ENCODE assay signal across 31 cellular contexts in the genomic region with DNA sequence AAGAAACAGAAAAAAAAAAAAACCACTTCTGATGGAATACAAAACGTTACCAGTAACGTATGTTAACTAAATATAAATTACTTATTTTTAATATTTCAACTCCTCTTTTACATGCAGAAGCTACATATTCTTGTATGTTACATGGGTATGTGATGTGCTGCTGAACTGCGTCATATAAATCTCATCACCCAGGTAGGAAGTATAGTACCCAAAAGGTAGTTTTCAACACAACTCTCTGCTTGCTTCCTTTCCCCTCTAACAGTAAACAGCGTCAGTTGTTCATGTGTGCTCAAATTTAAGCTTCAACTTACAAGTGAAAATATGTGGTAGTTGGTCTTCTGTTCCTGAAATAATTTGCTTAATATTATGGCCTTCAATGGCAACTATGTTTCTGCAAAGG.
"Had no signal": no experiment of that assay in that cellular context is flagged by ENCODE, and none has a peak within 500 bp of the region (broad histone marks: within the 10 kb centered on the region; RNA-seq: fewer than 3 reads in every experiment).

No MANE protein-coding gene starts in this region.

- H3K4me3 ChIP-seq: adrenal gland, body of pancreas, esophagus squamous epithelium, gastroesophageal sphincter had no signal

- FAIRE-seq: colon, endometrium, endothelial cell of umbilical vein had no signal

- ATAC-seq: activated naive CD8-positive, alpha-beta T cell treated with anti-CD3 and anti-CD28 coated beads, Interleukin-2, amount 50 U/mL, for 24 hours; activated T-cell treated with anti-CD3 and anti-CD28 coated beads, Interleukin-2, amount 50 U/mL, for 4 hours; activated T-helper 17 cell treated with anti-CD3 and anti-CD28 coated beads, Interleukin-2, amount 50 U/mL, for 72 hours; body of pancreas; gastroesophageal sphincter had no signal

- H3K27me3 ChIP-seq: adrenal gland, body of pancreas, esophagus squamous epithelium, gastroesophageal sphincter had no signal

- H3K9me3 ChIP-seq: adrenal gland, body of pancreas, esophagus squamous epithelium, gastroesophageal sphincter had no signal

- DNase-seq: activated CD4-positive, alpha-beta T cell treated with anti-CD3 and anti-CD28 coated beads for 1 hour; activated CD4-positive, alpha-beta T cell treated with anti-CD3 and anti-CD28 coated beads for 48 hours; activated CD8-positive, alpha-beta memory T cell treated with anti-CD3 and anti-CD28 coated beads for 24 hours; activated CD8-positive, alpha-beta T cell treated with anti-CD3 and anti-CD28 coated beads for 36 hours; activated gamma-delta T cell; activated naive CD4-positive, alpha-beta T cell; activated naive CD4-positive, alpha-beta T cell treated with anti-CD3 and anti-CD28 coated beads, Interleukin-2, amount 50 U/mL, for 16 hours; activated naive CD8-positive, alpha-beta T cell treated with anti-CD3 and anti-CD28 coated beads for 36 hours; activated naive CD8-positive, alpha-beta T cell treated with anti-CD3 and anti-CD28 coated beads, Interleukin-2, amount 50 U/mL, for 24 hours; activated T-cell treated with anti-CD3 and anti-CD28 coated beads, Interleukin-2, amount 50 U/mL, for 4 hours; adrenal gland; amygdala; aorta; body of pancreas; caudate nucleus; cortex of kidney; dermis blood vessel endothelial cell; effector CD4-positive, alpha-beta T cell; esophagus squamous epithelium; foreskin melanocyte; head of caudate nucleus; hypothalamus; SW 1271; T-cell had no signal

- H3K4me1 Mint-ChIP-seq: activated naive CD8-positive, alpha-beta T cell treated with anti-CD3 and anti-CD28 coated beads for 36 hours; activated T-helper 17 cell treated with anti-CD3 and anti-CD28 coated beads, Interleukin-2, amount 50 U/mL, for 72 hours had no signal

- H3K27ac ChIP-seq: adrenal gland, body of pancreas, epithelial cell of prostate, esophagus squamous epithelium, gastroesophageal sphincter had no signal

- H3K27me3 Mint-ChIP-seq: activated CD8-positive, alpha-beta T cell treated with anti-CD3 and anti-CD28 coated beads for 36 hours; activated naive CD8-positive, alpha-beta T cell treated with anti-CD3 and anti-CD28 coated beads for 36 hours; activated naive CD8-positive, alpha-beta T cell treated with anti-CD3 and anti-CD28 coated beads, Interleukin-2, amount 50 U/mL, for 24 hours; activated T-helper 17 cell treated with anti-CD3 and anti-CD28 coated beads, Interleukin-2, amount 50 U/mL, for 72 hours; T-cell had no signal

- H3K36me3 ChIP-seq: adrenal gland, esophagus squamous epithelium, gastroesophageal sphincter had no signal

- H3K27ac Mint-ChIP-seq: activated CD8-positive, alpha-beta T cell treated with anti-CD3 and anti-CD28 coated beads for 36 hours; activated naive CD8-positive, alpha-beta T cell treated with anti-CD3 and anti-CD28 coated beads for 36 hours; activated naive CD8-positive, alpha-beta T cell treated with anti-CD3 and anti-CD28 coated beads, Interleukin-2, amount 50 U/mL, for 24 hours; activated T-helper 17 cell treated with anti-CD3 and anti-CD28 coated beads, Interleukin-2, amount 50 U/mL, for 72 hours; T-helper 1 cell treated with Interleukin-12 subunit alpha and Interleukin-12 subunit beta and Interleukin-4 antibody, amounts not matched to agents 30 μg/mL and 1 μg/mL, for 36 hours had no signal

- H3K4me1 ChIP-seq: adrenal gland, esophagus squamous epithelium, gastroesophageal sphincter had no signal

- H3K4me3 Mint-ChIP-seq: activated CD8-positive, alpha-beta T cell treated with anti-CD3 and anti-CD28 coated beads for 36 hours; activated naive CD8-positive, alpha-beta T cell treated with anti-CD3 and anti-CD28 coated beads for 36 hours; activated naive CD8-positive, alpha-beta T cell treated with anti-CD3 and anti-CD28 coated beads, Interleukin-2, amount 50 U/mL, for 24 hours; activated T-cell treated with anti-CD3 and anti-CD28 coated beads, Interleukin-2, amount 50 U/mL, for 4 hours; activated T-helper 17 cell treated with anti-CD3 and anti-CD28 coated beads, Interleukin-2, amount 50 U/mL, for 72 hours; T-cell; T-helper 1 cell treated with Interleukin-12 subunit alpha and Interleukin-12 subunit beta and Interleukin-4 antibody, amounts not matched to agents 30 μg/mL and 1 μg/mL, for 36 hours had no signal

- H3K9me3 Mint-ChIP-seq: activated CD8-positive, alpha-beta T cell treated with anti-CD3 and anti-CD28 coated beads for 36 hours; activated naive CD8-positive, alpha-beta T cell treated with anti-CD3 and anti-CD28 coated beads for 36 hours; activated naive CD8-positive, alpha-beta T cell treated with anti-CD3 and anti-CD28 coated beads, Interleukin-2, amount 50 U/mL, for 24 hours; activated T-cell treated with anti-CD3 and anti-CD28 coated beads, Interleukin-2, amount 50 U/mL, for 4 hours; activated T-helper 17 cell treated with anti-CD3 and anti-CD28 coated beads, Interleukin-2, amount 50 U/mL, for 72 hours; T-cell; T-helper 1 cell treated with Interleukin-12 subunit alpha and Interleukin-12 subunit beta and Interleukin-4 antibody, amounts not matched to agents 30 μg/mL and 1 μg/mL, for 36 hours had no signal

- H3K36me3 Mint-ChIP-seq: activated naive CD8-positive, alpha-beta T cell treated with anti-CD3 and anti-CD28 coated beads for 36 hours had no signal
